1 cellular context compared by ENCODE assay signal in the genomic region with DNA sequence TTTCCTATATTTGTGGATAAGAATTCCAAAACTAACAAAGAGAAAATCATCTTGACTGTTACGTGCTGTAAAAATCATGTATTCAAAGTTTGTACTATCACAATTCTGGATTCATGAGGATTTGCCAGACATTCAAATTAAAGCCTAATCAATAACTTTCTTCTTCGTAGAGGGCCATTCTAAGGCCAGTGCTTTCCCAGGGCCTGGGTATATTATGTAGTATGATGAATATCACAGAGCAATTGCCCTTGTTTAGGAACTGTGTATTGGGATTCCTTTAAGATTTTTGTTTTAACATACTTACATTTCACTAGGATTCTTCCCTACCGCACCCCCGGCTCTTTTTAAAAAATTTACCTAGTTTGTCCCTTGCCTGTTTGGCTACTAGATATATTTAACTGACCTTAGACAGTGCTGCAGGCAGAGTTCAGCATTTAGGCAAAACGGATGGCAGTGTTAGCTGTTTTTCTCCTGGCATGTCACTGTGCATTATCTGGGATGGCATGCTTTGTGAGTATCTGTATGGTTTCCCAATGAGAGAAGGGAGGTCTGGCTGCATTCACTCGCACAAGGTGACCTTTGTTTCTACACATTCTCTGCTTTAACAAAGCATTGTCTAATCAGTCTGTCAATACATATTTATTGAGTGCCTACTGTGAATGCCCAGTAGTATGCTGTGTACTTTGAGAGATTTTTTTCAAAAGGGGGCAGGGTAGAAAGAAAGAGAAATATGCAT.
TF ChIP-seq lines count a peak whose summit lies in the region.

No MANE protein-coding gene starts in this region.

TF ChIP-seq in GM23338, 12 proteins besides CTCF, POLR2A, EP300 and RAD21 (continued from another document):
- TF ChIP-seq, protein P1, sequence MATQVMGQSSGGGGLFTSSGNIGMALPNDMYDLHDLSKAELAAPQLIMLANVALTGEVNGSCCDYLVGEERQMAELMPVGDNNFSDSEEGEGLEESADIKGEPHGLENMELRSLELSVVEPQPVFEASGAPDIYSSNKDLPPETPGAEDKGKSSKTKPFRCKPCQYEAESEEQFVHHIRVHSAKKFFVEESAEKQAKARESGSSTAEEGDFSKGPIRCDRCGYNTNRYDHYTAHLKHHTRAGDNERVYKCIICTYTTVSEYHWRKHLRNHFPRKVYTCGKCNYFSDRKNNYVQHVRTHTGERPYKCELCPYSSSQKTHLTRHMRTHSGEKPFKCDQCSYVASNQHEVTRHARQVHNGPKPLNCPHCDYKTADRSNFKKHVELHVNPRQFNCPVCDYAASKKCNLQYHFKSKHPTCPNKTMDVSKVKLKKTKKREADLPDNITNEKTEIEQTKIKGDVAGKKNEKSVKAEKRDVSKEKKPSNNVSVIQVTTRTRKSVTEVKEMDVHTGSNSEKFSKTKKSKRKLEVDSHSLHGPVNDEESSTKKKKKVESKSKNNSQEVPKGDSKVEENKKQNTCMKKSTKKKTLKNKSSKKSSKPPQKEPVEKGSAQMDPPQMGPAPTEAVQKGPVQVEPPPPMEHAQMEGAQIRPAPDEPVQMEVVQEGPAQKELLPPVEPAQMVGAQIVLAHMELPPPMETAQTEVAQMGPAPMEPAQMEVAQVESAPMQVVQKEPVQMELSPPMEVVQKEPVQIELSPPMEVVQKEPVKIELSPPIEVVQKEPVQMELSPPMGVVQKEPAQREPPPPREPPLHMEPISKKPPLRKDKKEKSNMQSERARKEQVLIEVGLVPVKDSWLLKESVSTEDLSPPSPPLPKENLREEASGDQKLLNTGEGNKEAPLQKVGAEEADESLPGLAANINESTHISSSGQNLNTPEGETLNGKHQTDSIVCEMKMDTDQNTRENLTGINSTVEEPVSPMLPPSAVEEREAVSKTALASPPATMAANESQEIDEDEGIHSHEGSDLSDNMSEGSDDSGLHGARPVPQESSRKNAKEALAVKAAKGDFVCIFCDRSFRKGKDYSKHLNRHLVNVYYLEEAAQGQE (IDR thresholded peaks at IDR 0.05; ENCODE audit: unreplicated experiment) = no peak
- TF ChIP-seq, protein P2, sequence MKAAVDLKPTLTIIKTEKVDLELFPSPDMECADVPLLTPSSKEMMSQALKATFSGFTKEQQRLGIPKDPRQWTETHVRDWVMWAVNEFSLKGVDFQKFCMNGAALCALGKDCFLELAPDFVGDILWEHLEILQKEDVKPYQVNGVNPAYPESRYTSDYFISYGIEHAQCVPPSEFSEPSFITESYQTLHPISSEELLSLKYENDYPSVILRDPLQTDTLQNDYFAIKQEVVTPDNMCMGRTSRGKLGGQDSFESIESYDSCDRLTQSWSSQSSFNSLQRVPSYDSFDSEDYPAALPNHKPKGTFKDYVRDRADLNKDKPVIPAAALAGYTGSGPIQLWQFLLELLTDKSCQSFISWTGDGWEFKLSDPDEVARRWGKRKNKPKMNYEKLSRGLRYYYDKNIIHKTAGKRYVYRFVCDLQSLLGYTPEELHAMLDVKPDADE (IDR thresholded peaks at IDR 0.05) = no peak
